ENCODE assay signal across 10 cellular contexts in genomic region chr1:234579967-234580366, GRCh38. TPM values are rescaled to one million over a fixed set of nuclear protein-coding genes. Genes with fewer than 3 reads are reported as not detected.
A peak's percentile ranks its signal among the peaks of the same experiment; 100 is the strongest.
DNase-seq lines count a peak whose midpoint lies in the region; ATAC-seq and TF ChIP-seq lines count a peak whose summit lies in the region.
"Had no signal": no experiment of that assay in that cellular context is flagged by ENCODE, and none has a peak within 500 bp of the region (broad histone marks: within the 10 kb centered on the region; RNA-seq: fewer than 3 reads in every experiment).

No MANE protein-coding gene starts in this region.

- H3K4me3 ChIP-seq in WERI-Rb-1 (ENCODE audit: low read depth, low read length) (no peak overlapping the region), uterus (no peak overlapping the region)

- intact Hi-C loops in uterus (cut with DNase I; ENCODE audit: low total_unique reads), result no loop called here

- ATAC-seq in HG02885 (IDR thresholded peaks at IDR 0.05; ENCODE audit: poor library complexity, unreplicated experiment) (no peak), GM19452 (IDR thresholded peaks at IDR 0.05; ENCODE audit: unreplicated experiment) (no peak)

- H3K36me3 ChIP-seq in WERI-Rb-1, result no peaks in the 10 kb centered on the region
- H3K36me3 ChIP-seq in uterus, result no peaks in the 10 kb centered on the region

- H3K4me1 ChIP-seq in uterus, result peaks cover 0 to 6% of the 10 kb centered on the region in 2 donors

- TF ChIP-seq CTCF in WERI-Rb-1 (IDR thresholded peaks at IDR 0.05; ENCODE audit: low read depth, low read length) (peak; percentile 42), uterus (IDR thresholded peaks at IDR 0.05) (no peak)

- no peak overlapping the region for H3K27ac ChIP-seq in WERI-Rb-1
- H3K27ac ChIP-seq in uterus, result no peak overlapping the region

- no peaks in the 10 kb centered on the region for H3K27me3 ChIP-seq in WERI-Rb-1 (ENCODE audit: insufficient read depth, low read depth, severe bottlenecking)
- H3K27me3 ChIP-seq in uterus, result no peaks in the 10 kb centered on the region

- DNase-seq in EH (ENCODE audit: low read depth) (peak; percentile 6), HuH-7 (ENCODE audit: low spot score) (peak; percentile 65), WERI-Rb-1 (peak; percentile 0), lung microvascular endothelial cell (ENCODE audit: low read depth in 2 of 2) (peak; percentile 11 to 21), uterus (no peak), NCI-H774 (lab: John Stamatoyannopoulos, UW) (no peak)
- DNase-seq: NCI-H510A; stimulated activated CD4-positive, alpha-beta T cell treated with anti-CD3 and anti-CD28 coated beads, Interleukin-2, amount 100 ng/mL, for 48 hours had no signal

- TF ChIP-seq POLR2A in uterus (IDR thresholded peaks at IDR 0.05), result no peak

- H3K9me3 ChIP-seq in WERI-Rb-1 (ENCODE audit: severe bottlenecking) (peaks cover 2% of the 10 kb centered on the region), uterus (no peaks in the 10 kb centered on the region)

RNA-seq across cellular contexts. Expression of gene IRF2BP2, which starts 30.0 kb away (rescaled TPM):
- total RNA-seq in lung microvascular endothelial cell (66.3 and 70.2 TPM in 2 replicates), uterus (100 to 1,000 TPM in 3 of 4 donors, 10 to 100 TPM in 1; 56.8 to 182 (median 124) TPM)

Comparison
In these comparisons a context has a peak if more than half of its experiments do, and no peak if none do; other contexts are left out.
1. DNase-seq: peak in EH (single experiment), HuH-7 (single experiment), WERI-Rb-1 (single experiment) and lung microvascular endothelial cell (2 of 2); none in uterus (0 of 2) and NCI-H774 (single experiment).